In genomic region chr1:6208723-6209660, GRCh38 we compare ENCODE assay signal across 8 cellular contexts. TPM values are rescaled to one million over a fixed set of nuclear protein-coding genes. Genes with fewer than 3 reads are reported as not detected.
DNase-seq lines count a peak whose midpoint lies in the region; ATAC-seq and TF ChIP-seq lines count a peak whose summit lies in the region.

No MANE protein-coding gene starts in this region.

- H3K79me1 ChIP-seq in neuronal stem cell (ENCODE audit: low read depth, low read length) = peaks cover 1% of the 10 kb centered on the region

- peaks cover 12 to 16% of the 10 kb centered on the region in 2 donors for H3K4me1 ChIP-seq in neuronal stem cell (ENCODE audit: control insufficient read depth in 2 of 2, insufficient read depth in 1 of 2, low read depth in 1 of 2, low read length in 2 of 2)

- CTCF ChIA-PET in activated B cell treated with CpG ODN at 0.5 μM for 24 hours (lab: Charles Lee) = no interaction called here

- H3K9ac ChIP-seq in neuronal stem cell (ENCODE audit: low read depth, low read length, poor library complexity) = peak overlapping the region; percentile 86

- peak overlapping the region; percentile 86 for H4K8ac ChIP-seq in neuronal stem cell (ENCODE audit: low read depth, low read length)

- H2AK5ac ChIP-seq in neuronal stem cell (ENCODE audit: low read depth, low read length) = peak overlapping the region; percentile 90

- peak overlapping the region; percentile 89 for H3K14ac ChIP-seq in neuronal stem cell (ENCODE audit: low read length)

- H2BK120ac ChIP-seq in neuronal stem cell (ENCODE audit: low read depth, low read length) = no peak overlapping the region

- H3K4me3 Mint-ChIP-seq in activated B cell treated with CpG ODN at 0.5 μM for 24 hours = peak overlapping the region; percentile 46

- peak overlapping the region; percentile 98 for H3K23ac ChIP-seq in neuronal stem cell (ENCODE audit: low read depth, low read length, poor library complexity)

- no CpG with 5 or more reads among the region's 99 CpGs for WGBS in neuronal stem cell (ENCODE audit: extremely low coverage in 2 of 2, insufficient read length in 2 of 2, insufficient replicate concordance in 1 of 2), 2 donors

- H3K27ac Mint-ChIP-seq in activated B cell treated with CpG ODN at 0.5 μM for 24 hours = no peak overlapping the region

- no peaks in the 10 kb centered on the region for H3K36me3 ChIP-seq in neuronal stem cell (replicated peaks in 1 of 2; ENCODE audit: control insufficient read depth in 2 of 2, insufficient read depth in 2 of 2, low read length in 2 of 2)

- H3K18ac ChIP-seq in neuronal stem cell (ENCODE audit: low read length) = peak overlapping the region; percentile 95

- H2BK12ac ChIP-seq in neuronal stem cell (ENCODE audit: low read length) = peak overlapping the region; percentile 90

- intact Hi-C loops in activated B cell treated with CpG ODN at 0.5 μM for 24 hours (cut with micrococcal nuclease) = no loop called here

- no peaks in the 10 kb centered on the region for H3K36me3 Mint-ChIP-seq in activated B cell treated with CpG ODN at 0.5 μM for 24 hours (ENCODE audit: low read depth)

- H2BK15ac ChIP-seq in neuronal stem cell (ENCODE audit: low read length) = peak overlapping the region; percentile 99

- no peak overlapping the region for H3K4ac ChIP-seq in neuronal stem cell (ENCODE audit: low read length)

- H3K27ac ChIP-seq in neuronal stem cell (replicated peaks; ENCODE audit: low read length) = no peak overlapping the region

- no peaks in the 10 kb centered on the region for H3K9me3 Mint-ChIP-seq in activated B cell treated with CpG ODN at 0.5 μM for 24 hours

- peak overlapping the region; percentile 29 for H2BK5ac ChIP-seq in neuronal stem cell (ENCODE audit: low read length)

- TF ChIP-seq CTCF in AG10803 (conservative IDR thresholded peaks at IDR 0.05; ENCODE audit: low read length) (peak; percentile 44), HFF-Myc (IDR thresholded peaks at IDR 0.05; ENCODE audit: low read depth, low read length, missing control alignments) (peak; percentile 35), activated B cell treated with CpG ODN at 0.5 μM for 24 hours (IDR thresholded peaks at IDR 0.05) (no peak), fibroblast of pulmonary artery (IDR thresholded peaks at IDR 0.05; ENCODE audit: low read length, missing control alignments) (peak; percentile 18)

- H3K4me2 ChIP-seq in neuronal stem cell (ENCODE audit: insufficient read depth, low read length, poor library complexity, severe bottlenecking) = peak overlapping the region; percentile 89

- peak overlapping the region; percentile 48 for H3K4me3 ChIP-seq in AG10803 (ENCODE audit: low read length)
- peak overlapping the region; percentile 63 for H3K4me3 ChIP-seq in HFF-Myc (replicated peaks; ENCODE audit: low read depth, low read length)
- peak overlapping the region; percentile 28 for H3K4me3 ChIP-seq in fibroblast of pulmonary artery (replicated peaks; ENCODE audit: low read depth, low read length)
- peak overlapping the region; percentile 43 to 77 for H3K4me3 ChIP-seq in neuronal stem cell (ENCODE audit: low read length in 2 of 2)

- H4K91ac ChIP-seq in neuronal stem cell (ENCODE audit: low read depth, low read length, poor library complexity) = no peak overlapping the region

- peaks cover 36% of the 10 kb centered on the region for H3K4me1 Mint-ChIP-seq in activated B cell treated with CpG ODN at 0.5 μM for 24 hours

- H3K9me3 ChIP-seq in neuronal stem cell (replicated peaks in 1 of 2; ENCODE audit: control insufficient read depth in 2 of 2, insufficient read depth in 1 of 2, low read depth in 1 of 2, low read length in 2 of 2) = peaks cover 0 to 2% of the 10 kb centered on the region in 2 donors

- peak overlapping the region; percentile 98 for H2AFZ ChIP-seq in neuronal stem cell (ENCODE audit: low read length)

- ATAC-seq in activated B cell treated with CpG ODN at 0.5 μM for 24 hours (ENCODE audit: low read depth) = peak; percentile 52
- no peak for ATAC-seq in GM19467 (IDR thresholded peaks at IDR 0.05; ENCODE audit: unreplicated experiment)
- no peak for ATAC-seq in HG03565 (IDR thresholded peaks at IDR 0.05; ENCODE audit: unreplicated experiment)

- DNase-seq in AG10803 (ENCODE audit: low read depth) (peak; percentile 55), HFF-Myc (ENCODE audit: extremely low read depth, low read depth) (no peak), activated B cell treated with CpG ODN at 0.5 μM for 24 hours (no peak), fibroblast of pulmonary artery (ENCODE audit: low read depth) (peak; percentile 52), neuronal stem cell (ENCODE audit: low spot score) (peak; percentile 37)
- no peak for DNase-seq in stimulated activated naive CD4-positive, alpha-beta T cell treated with Interleukin-2 at 50 U/mL for 16 hours (lab: John Stamatoyannopoulos, UW)

- peaks cover 27% of the 10 kb centered on the region for H3K27me3 Mint-ChIP-seq in activated B cell treated with CpG ODN at 0.5 μM for 24 hours

- peaks cover 21 to 42% (median 31%) of the 10 kb centered on the region in 3 experiments for H3K27me3 ChIP-seq in neuronal stem cell (ENCODE audit: control insufficient read depth in 3 of 3, insufficient read depth in 3 of 3, low read depth in 1 of 3, low read length in 3 of 3)

- POLR2A ChIA-PET in activated B cell treated with CpG ODN at 0.5 μM for 24 hours (lab: Charles Lee) = interaction anchor here (0.9 kb wide), 1 partner anchor 9 kb away, joined by 3 read pairs; the partner anchor contains the start of gene RPL22

RNA-seq across cellular contexts. Expression of gene RNF207, which starts 3.1 kb away (rescaled TPM):
- total RNA-seq in activated B cell treated with CpG ODN at 0.5 μM for 24 hours = 3.3 and 4.1 TPM in 2 replicates
- 0.68 TPM for polyA plus RNA-seq in neuronal stem cell (2013, experiment 1 of 2)
- polyA plus RNA-seq in neuronal stem cell (2013, experiment 2 of 2) = 0.66 TPM

RNA-seq across cellular contexts. Expression of gene RPL22, which starts 9.6 kb away (rescaled TPM):
- total RNA-seq in activated B cell treated with CpG ODN at 0.5 μM for 24 hours = 614 and 621 TPM in 2 replicates
- polyA plus RNA-seq in neuronal stem cell (2013, experiment 1 of 2) = 1,500 TPM
- 1,497 TPM for polyA plus RNA-seq in neuronal stem cell (2013, experiment 2 of 2)

RNA-seq across cellular contexts. Expression of gene ICMT, which starts 26.8 kb away (rescaled TPM):
- total RNA-seq in activated B cell treated with CpG ODN at 0.5 μM for 24 hours = 14.8 and 15.7 TPM in 2 replicates
- 38.1 TPM for polyA plus RNA-seq in neuronal stem cell (2013, experiment 1 of 2)
- 38.5 TPM for polyA plus RNA-seq in neuronal stem cell (2013, experiment 2 of 2)

RNA-seq across cellular contexts. Expression of gene CHD5, which starts 28.9 kb away (rescaled TPM):
- 0.31 and 0.49 TPM in 2 replicates for total RNA-seq in activated B cell treated with CpG ODN at 0.5 μM for 24 hours
- 0.14 TPM for polyA plus RNA-seq in neuronal stem cell (2013, experiment 1 of 2)
- 0.22 TPM for polyA plus RNA-seq in neuronal stem cell (2013, experiment 2 of 2)

RNA-seq across cellular contexts. Expression of gene HES3, which starts 35.0 kb away (rescaled TPM):
- not detected in 2 replicates for total RNA-seq in activated B cell treated with CpG ODN at 0.5 μM for 24 hours
- 0.08 TPM for polyA plus RNA-seq in neuronal stem cell (2013, experiment 1 of 2)
- 0.15 TPM for polyA plus RNA-seq in neuronal stem cell (2013, experiment 2 of 2)

Comparison
In these comparisons a context has a peak if more than half of its experiments do, and no peak if none do; other contexts are left out.
1. DNase-seq: peak in AG10803 (single experiment), fibroblast of pulmonary artery (single experiment) and neuronal stem cell (single experiment); none in HFF-Myc (single experiment), activated B cell treated with CpG ODN at 0.5 μM for 24 hours (single experiment) and stimulated activated naive CD4-positive, alpha-beta T cell treated with Interleukin-2 at 50 U/mL for 16 hours (single experiment).
2. Peak in every context shown above with its lines, with median percentiles within 50 percentile points of each other: H3K4me3 ChIP-seq.